Comparison of ENCODE assay signal across 1 cellular context in the genomic region with DNA sequence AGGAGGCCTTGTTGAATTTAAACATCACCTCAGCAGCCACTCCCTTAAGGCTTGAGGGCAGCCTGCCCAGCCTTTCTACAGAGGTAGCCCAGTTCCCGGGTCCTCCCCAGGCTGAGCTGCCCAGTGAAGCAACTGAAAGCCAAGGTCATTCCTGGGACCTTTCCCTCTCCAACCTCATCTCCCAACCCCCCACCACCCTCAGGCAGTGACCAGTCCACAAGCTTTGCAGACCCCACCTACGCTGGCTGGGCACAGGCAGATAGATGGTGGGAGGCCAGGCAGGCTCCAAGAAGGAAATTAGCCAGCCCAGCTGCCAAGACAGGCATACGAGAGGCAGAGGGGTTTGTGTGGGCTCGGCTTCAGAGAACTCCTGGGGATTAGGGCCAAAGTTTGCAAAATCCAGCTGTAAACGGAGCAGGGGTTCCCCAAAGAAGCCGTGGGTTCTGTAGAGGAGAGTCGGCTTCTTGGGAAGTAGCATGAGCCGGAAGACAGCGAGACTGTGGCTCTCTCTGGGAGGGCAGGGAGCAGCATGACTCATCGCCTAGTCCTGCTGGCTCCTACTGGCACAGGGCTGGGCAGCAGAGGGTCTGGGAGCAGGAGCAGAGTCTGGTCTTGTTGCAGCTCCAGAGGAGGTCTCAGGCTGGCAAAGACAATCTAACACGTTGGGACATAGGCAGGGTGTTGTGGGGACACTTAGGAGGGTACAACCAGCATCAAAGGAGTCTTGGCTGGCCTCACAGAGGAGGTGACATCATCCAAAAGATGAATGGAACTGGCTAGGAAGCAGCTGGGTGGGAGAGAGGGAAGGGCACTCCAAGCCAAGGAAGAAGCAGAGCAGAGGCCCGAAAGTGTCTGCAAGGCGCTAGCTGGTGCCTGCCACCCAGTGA.
A peak's percentile ranks its signal among the peaks of the same experiment; 100 is the strongest.
TF ChIP-seq lines count a peak whose summit lies in the region.

No MANE protein-coding gene starts in this region.

TF ChIP-seq in HEK293, 187 proteins besides CTCF, POLR2A, EP300 and RAD21 (continued from another document):
- TF ChIP-seq ZIC2 (tag by site-specific recombination; IDR thresholded peaks at IDR 0.05) = peak; percentile 97
- TF ChIP-seq, protein P1, sequence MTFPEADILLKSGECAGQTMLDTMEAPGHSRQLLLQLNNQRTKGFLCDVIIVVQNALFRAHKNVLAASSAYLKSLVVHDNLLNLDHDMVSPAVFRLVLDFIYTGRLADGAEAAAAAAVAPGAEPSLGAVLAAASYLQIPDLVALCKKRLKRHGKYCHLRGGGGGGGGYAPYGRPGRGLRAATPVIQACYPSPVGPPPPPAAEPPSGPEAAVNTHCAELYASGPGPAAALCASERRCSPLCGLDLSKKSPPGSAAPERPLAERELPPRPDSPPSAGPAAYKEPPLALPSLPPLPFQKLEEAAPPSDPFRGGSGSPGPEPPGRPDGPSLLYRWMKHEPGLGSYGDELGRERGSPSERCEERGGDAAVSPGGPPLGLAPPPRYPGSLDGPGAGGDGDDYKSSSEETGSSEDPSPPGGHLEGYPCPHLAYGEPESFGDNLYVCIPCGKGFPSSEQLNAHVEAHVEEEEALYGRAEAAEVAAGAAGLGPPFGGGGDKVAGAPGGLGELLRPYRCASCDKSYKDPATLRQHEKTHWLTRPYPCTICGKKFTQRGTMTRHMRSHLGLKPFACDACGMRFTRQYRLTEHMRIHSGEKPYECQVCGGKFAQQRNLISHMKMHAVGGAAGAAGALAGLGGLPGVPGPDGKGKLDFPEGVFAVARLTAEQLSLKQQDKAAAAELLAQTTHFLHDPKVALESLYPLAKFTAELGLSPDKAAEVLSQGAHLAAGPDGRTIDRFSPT (tag by site-specific recombination; IDR thresholded peaks at IDR 0.05) = peak; percentile 99
- TF ChIP-seq OSR2 (tag by site-specific recombination; IDR thresholded peaks at IDR 0.05) = peak; percentile 73
- no peak for TF ChIP-seq GFI1B (tag by site-specific recombination; IDR thresholded peaks at IDR 0.05)
- TF ChIP-seq ZXDB (tag by site-specific recombination; IDR thresholded peaks at IDR 0.05) = no peak
- TF ChIP-seq PATZ1 (tag by site-specific recombination; IDR thresholded peaks at IDR 0.05) = peak; percentile 43
- no peak for TF ChIP-seq ZNF184 (tag by site-specific recombination; IDR thresholded peaks at IDR 0.05)
- no peak for TF ChIP-seq SP2 (tag by site-specific recombination; IDR thresholded peaks at IDR 0.05)
- TF ChIP-seq ATF2 (tag by site-specific recombination; IDR thresholded peaks at IDR 0.05; ENCODE audit: low read depth) = peak; percentile 91
- no peak for TF ChIP-seq ZNF571 (tag by site-specific recombination; IDR thresholded peaks at IDR 0.05)
- no peak; the same call in 1 of the 2 replicates for TF ChIP-seq ZBTB21 (tag by site-specific recombination; IDR thresholded peaks at IDR 0.05)
- 0 out of 2 replicates have a peak, but pooled peaks have one; percentile 9 for TF ChIP-seq ZFP37 (tag by site-specific recombination; IDR thresholded peaks at IDR 0.05)
- TF ChIP-seq BCL11A (tag by site-specific recombination; IDR thresholded peaks at IDR 0.05; ENCODE audit: low read depth) = no peak
- no peak for TF ChIP-seq HOXA7 (CRISPR knock-in tag; IDR thresholded peaks at IDR 0.05; ENCODE audit: borderline replicate concordance)
- TF ChIP-seq ZNF600 (tag by site-specific recombination; IDR thresholded peaks at IDR 0.05) = peak; percentile 97
- peak; percentile 92 for TF ChIP-seq GLIS1 (tag by site-specific recombination; IDR thresholded peaks at IDR 0.05)
- no peak for TF ChIP-seq ZNF354C (tag by site-specific recombination; IDR thresholded peaks at IDR 0.05; ENCODE audit: borderline replicate concordance, low read depth)
- TF ChIP-seq TRIM28 (IDR thresholded peaks at IDR 0.05; ENCODE audit: borderline replicate concordance, low read length) = peak; percentile 82
- TF ChIP-seq ZNF202 (tag by site-specific recombination; IDR thresholded peaks at IDR 0.05; ENCODE audit: borderline replicate concordance) = no peak
- TF ChIP-seq ZBTB17 (tag by site-specific recombination; IDR thresholded peaks at IDR 0.05) = peak; percentile 86
TF ChIP-seq in HEK293: peak in this region for 27.
